ENCODE assay signal across 1 cellular context in genomic region chr6:107600111-107600510, GRCh38.
TF ChIP-seq lines count a peak whose summit lies in the region.

No MANE protein-coding gene starts in this region.

TF ChIP-seq in WTC11, 78 proteins besides CTCF, POLR2A, EP300 and RAD21 (continued from another document):
- TF ChIP-seq ZNF512 (CRISPR knock-in tag; IDR thresholded peaks at IDR 0.05; ENCODE audit: borderline replicate concordance), result no peak
- TF ChIP-seq, protein P1, sequence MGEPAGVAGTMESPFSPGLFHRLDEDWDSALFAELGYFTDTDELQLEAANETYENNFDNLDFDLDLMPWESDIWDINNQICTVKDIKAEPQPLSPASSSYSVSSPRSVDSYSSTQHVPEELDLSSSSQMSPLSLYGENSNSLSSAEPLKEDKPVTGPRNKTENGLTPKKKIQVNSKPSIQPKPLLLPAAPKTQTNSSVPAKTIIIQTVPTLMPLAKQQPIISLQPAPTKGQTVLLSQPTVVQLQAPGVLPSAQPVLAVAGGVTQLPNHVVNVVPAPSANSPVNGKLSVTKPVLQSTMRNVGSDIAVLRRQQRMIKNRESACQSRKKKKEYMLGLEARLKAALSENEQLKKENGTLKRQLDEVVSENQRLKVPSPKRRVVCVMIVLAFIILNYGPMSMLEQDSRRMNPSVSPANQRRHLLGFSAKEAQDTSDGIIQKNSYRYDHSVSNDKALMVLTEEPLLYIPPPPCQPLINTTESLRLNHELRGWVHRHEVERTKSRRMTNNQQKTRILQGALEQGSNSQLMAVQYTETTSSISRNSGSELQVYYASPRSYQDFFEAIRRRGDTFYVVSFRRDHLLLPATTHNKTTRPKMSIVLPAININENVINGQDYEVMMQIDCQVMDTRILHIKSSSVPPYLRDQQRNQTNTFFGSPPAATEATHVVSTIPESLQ (CRISPR knock-in tag; IDR thresholded peaks at IDR 0.05), result no peak
- no peak for TF ChIP-seq ZNF121 (CRISPR knock-in tag; IDR thresholded peaks at IDR 0.05)
- TF ChIP-seq RELA (CRISPR knock-in tag; IDR thresholded peaks at IDR 0.05; ENCODE audit: borderline replicate concordance), result no peak
- TF ChIP-seq, protein P2, sequence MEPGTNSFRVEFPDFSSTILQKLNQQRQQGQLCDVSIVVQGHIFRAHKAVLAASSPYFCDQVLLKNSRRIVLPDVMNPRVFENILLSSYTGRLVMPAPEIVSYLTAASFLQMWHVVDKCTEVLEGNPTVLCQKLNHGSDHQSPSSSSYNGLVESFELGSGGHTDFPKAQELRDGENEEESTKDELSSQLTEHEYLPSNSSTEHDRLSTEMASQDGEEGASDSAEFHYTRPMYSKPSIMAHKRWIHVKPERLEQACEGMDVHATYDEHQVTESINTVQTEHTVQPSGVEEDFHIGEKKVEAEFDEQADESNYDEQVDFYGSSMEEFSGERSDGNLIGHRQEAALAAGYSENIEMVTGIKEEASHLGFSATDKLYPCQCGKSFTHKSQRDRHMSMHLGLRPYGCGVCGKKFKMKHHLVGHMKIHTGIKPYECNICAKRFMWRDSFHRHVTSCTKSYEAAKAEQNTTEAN (CRISPR knock-in tag; IDR thresholded peaks at IDR 0.05), result no peak
- no peak for TF ChIP-seq ZBTB21 (CRISPR knock-in tag; IDR thresholded peaks at IDR 0.05; ENCODE audit: borderline replicate concordance)
- TF ChIP-seq, protein P3, sequence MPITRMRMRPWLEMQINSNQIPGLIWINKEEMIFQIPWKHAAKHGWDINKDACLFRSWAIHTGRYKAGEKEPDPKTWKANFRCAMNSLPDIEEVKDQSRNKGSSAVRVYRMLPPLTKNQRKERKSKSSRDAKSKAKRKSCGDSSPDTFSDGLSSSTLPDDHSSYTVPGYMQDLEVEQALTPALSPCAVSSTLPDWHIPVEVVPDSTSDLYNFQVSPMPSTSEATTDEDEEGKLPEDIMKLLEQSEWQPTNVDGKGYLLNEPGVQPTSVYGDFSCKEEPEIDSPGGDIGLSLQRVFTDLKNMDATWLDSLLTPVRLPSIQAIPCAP (CRISPR knock-in tag; IDR thresholded peaks at IDR 0.05), result no peak
TF ChIP-seq in WTC11: peak in this region for 0.
